ENCODE assay signal across 30 cellular contexts in genomic region chrX:143298663-143299241, GRCh38.
"Had no signal": no experiment of that assay in that cellular context is flagged by ENCODE, and none has a peak within 500 bp of the region (broad histone marks: within the 10 kb centered on the region; RNA-seq: fewer than 3 reads in every experiment).

No MANE protein-coding gene starts in this region.

- H3K4me3 ChIP-seq: adrenal gland, ascending aorta, esophagus muscularis mucosa, gastroesophageal sphincter, heart right ventricle had no signal

- FAIRE-seq: bronchial epithelial cell had no signal

- H3K4me1 ChIP-seq: adrenal gland, heart right ventricle had no signal

- H3K9me3 ChIP-seq: adrenal gland, ascending aorta, esophagus muscularis mucosa, gastroesophageal sphincter had no signal

- H3K27ac ChIP-seq: adrenal gland, ascending aorta, brain microvascular endothelial cell, esophagus muscularis mucosa, gastroesophageal sphincter, heart right ventricle had no signal

- H3K27me3 ChIP-seq: ascending aorta, brain microvascular endothelial cell, esophagus muscularis mucosa, gastroesophageal sphincter, heart right ventricle had no signal

- ATAC-seq: activated CD4-positive, alpha-beta T cell treated with anti-CD3 and anti-CD28 coated beads for 36 hours; activated CD8-positive, alpha-beta memory T cell treated with anti-CD3 and anti-CD28 coated beads, Interleukin-2, amount 10 ng/mL, durations not matched to agents 7 days and 5 days; activated CD8-positive, alpha-beta T cell treated with anti-CD3 and anti-CD28 coated beads, Interleukin-2, amount 10 ng/mL, durations not matched to agents 7 days and 5 days; activated naive CD8-positive, alpha-beta T cell treated with anti-CD3 and anti-CD28 coated beads, Interleukin-2, amount 50 U/mL, for 24 hours; effector memory CD8-positive, alpha-beta T cell; gastroesophageal sphincter had no signal

- DNase-seq: activated CD4-positive, alpha-beta memory T cell treated with anti-CD3 and anti-CD28 coated beads for 36 hours; activated CD4-positive, alpha-beta T cell treated with anti-CD3 and anti-CD28 coated beads for 36 hours; activated CD4-positive, alpha-beta T cell treated with anti-CD3 and anti-CD28 coated beads, Interleukin-2, amount 10 ng/mL, durations not matched to agents 24 days and 14 days; activated CD4-positive, CD25-positive, alpha-beta regulatory T cell; activated CD4-positive, CD25-positive, alpha-beta regulatory T cell treated with anti-CD3 and anti-CD28 coated beads, Interleukin-2, amount 50 U/mL, for 72 hours; activated CD8-positive, alpha-beta memory T cell treated with anti-CD3 and anti-CD28 coated beads, Interleukin-2, amount 10 ng/mL, durations not matched to agents 7 days and 5 days; activated CD8-positive, alpha-beta memory T cell treated with anti-CD3 and anti-CD28 coated beads, Interleukin-2, amount 50 U/mL, for 4 hours; activated CD8-positive, alpha-beta T cell treated with anti-CD3 and anti-CD28 coated beads, Interleukin-2, amount 10 ng/mL, durations not matched to agents 7 days and 5 days; activated effector memory CD4-positive, alpha-beta T cell treated with anti-CD3 and anti-CD28 coated beads, Interleukin-2, amount 50 U/mL, for 16 hours; activated naive CD4-positive, alpha-beta T cell treated with anti-CD3 and anti-CD28 coated beads for 36 hours; activated naive CD8-positive, alpha-beta T cell treated with anti-CD3 and anti-CD28 coated beads for 36 hours; activated naive CD8-positive, alpha-beta T cell treated with anti-CD3 and anti-CD28 coated beads, Interleukin-2, amount 50 U/mL, for 24 hours; activated T-cell treated with anti-CD3 and anti-CD28 coated beads, Interleukin-2, amount 50 U/mL, for 1 hour; activated T-cell treated with anti-CD3 and anti-CD28 coated beads, Interleukin-2, amount 50 U/mL, for 48 hours; adrenal gland; amygdala; brain microvascular endothelial cell; caudate nucleus; cortex of kidney; dermis blood vessel endothelial cell; effector CD4-positive, alpha-beta T cell; effector memory CD8-positive, alpha-beta T cell; erythroblast; foreskin melanocyte; heart right ventricle; T-helper 2 cell had no signal

- H3K36me3 ChIP-seq: adrenal gland, ascending aorta, brain microvascular endothelial cell, esophagus muscularis mucosa, gastroesophageal sphincter, heart right ventricle had no signal
